ENCODE assay signal across 8 cellular contexts in genomic region chr10:126749030-126749655, GRCh38.
DNase-seq lines count a peak whose midpoint lies in the region; ATAC-seq and TF ChIP-seq lines count a peak whose summit lies in the region.

No MANE protein-coding gene starts in this region.

- no peaks in the 10 kb centered on the region for H3K36me3 ChIP-seq in liver (ENCODE audit: control insufficient read depth in 4 of 4, insufficient read depth in 3 of 4, low read depth in 1 of 4, low read length in 3 of 4)

- no peak overlapping the region for H3K4me3 ChIP-seq in liver (ENCODE audit: low read depth in 1 of 3, low read length in 3 of 3)

- H3K4me1 ChIP-seq in liver (ENCODE audit: control insufficient read depth in 4 of 4, insufficient read depth in 4 of 4, low read length in 3 of 4) = no peaks in the 10 kb centered on the region

- ATAC-seq in GM21723 (IDR thresholded peaks at IDR 0.05; ENCODE audit: unreplicated experiment) (peak; percentile 80), HG02610 (IDR thresholded peaks at IDR 0.05; ENCODE audit: unreplicated experiment) (no peak)
- peak; percentile 60 to 63 for ATAC-seq in activated CD4-positive, CD25-positive, alpha-beta regulatory T cell treated with anti-CD3 and anti-CD28 coated beads, Interleukin-2, amount 50 U/mL, for 24 hours

- TF ChIP-seq RAD21 in liver (IDR thresholded peaks at IDR 0.05) = peak; percentile 85 to 88

- TF ChIP-seq CTCF in liver (IDR thresholded peaks at IDR 0.05; ENCODE audit: low read depth, low read length, missing input control) = peak; percentile 77

- H3K27me3 ChIP-seq in liver (ENCODE audit: control insufficient read depth in 4 of 4, insufficient read depth in 4 of 4, low read length in 3 of 4) = peaks cover 0 to 7% (median 3%) of the 10 kb centered on the region in 4 donors

- 15% methylated on average over 5 of the region's 5 CpGs for WGBS in liver

- no peak overlapping the region for H3K27ac ChIP-seq in liver (ENCODE audit: low read depth in 1 of 2, low read length in 2 of 2)

- peak; percentile 59 for DNase-seq in COLO829 (ENCODE audit: low spot score)
- peak; percentile 17 for DNase-seq in NCI-H1105 treated with DMSO at 0.1 percent for 48 hours (lab: John Stamatoyannopoulos, UW)
- DNase-seq in dermis blood vessel endothelial cell = peak; percentile 86
- peak; percentile 12 to 39 (median 27) for DNase-seq in stimulated activated CD4-positive, alpha-beta T cell treated with anti-CD3 and anti-CD28 coated beads, TNF-alpha, amount 100 ng/mL, for 48 hours (ENCODE audit: low read depth in 3 of 3)

- no peak overlapping the region for H3K9ac ChIP-seq in liver (ENCODE audit: low read depth in 1 of 2, low read length in 2 of 2)

- H3K9me3 ChIP-seq in liver (ENCODE audit: control insufficient read depth in 4 of 4, low read length in 3 of 4) = no peaks in the 10 kb centered on the region

TF ChIP-seq in liver, 16 proteins besides CTCF, POLR2A, EP300 and RAD21:
- TF ChIP-seq HNF4A (conservative IDR thresholded peaks at IDR 0.05) (no peak), MAX (IDR thresholded peaks at IDR 0.05) (no peak), RXRA (IDR thresholded peaks at IDR 0.05) (no peak), TAF1 (conservative IDR thresholded peaks at IDR 0.05) (no peak), ATF3 (IDR thresholded peaks at IDR 0.05) (no peak), JUND (IDR thresholded peaks at IDR 0.05) (no peak)

Comparison
In these comparisons a context has a peak if more than half of its experiments do, and no peak if none do; other contexts are left out.
1. DNase-seq: peak in every context shown above with its lines; median percentile 86 in dermis blood vessel endothelial cell; 59 in COLO829; 27 in stimulated activated CD4-positive, alpha-beta T cell treated with anti-CD3 and anti-CD28 coated beads, TNF-alpha, amount 100 ng/mL, for 48 hours; 17 in NCI-H1105 treated with DMSO at 0.1 percent for 48 hours.